ENCODE assay signal across 22 cellular contexts in genomic region chr19:1924320-1924961, GRCh38.
"Had no signal": no experiment of that assay in that cellular context is flagged by ENCODE, and none has a peak within 500 bp of the region (broad histone marks: within the 10 kb centered on the region; RNA-seq: fewer than 3 reads in every experiment).

No MANE protein-coding gene starts in this region.

- H3K4me2 ChIP-seq: smooth muscle cell had no signal

- H3K27ac Mint-ChIP-seq: mesothelial cell of epicardium, natural killer cell, progenitor cell of endocrine pancreas had no signal

- H3K9me3 Mint-ChIP-seq: memory B cell, natural killer cell, neural crest cell had no signal

- DNase-seq: cortex of kidney; effector memory CD4-positive, alpha-beta T cell; gastrocnemius medialis; heart right ventricle; hypothalamus; left lung; lower lobe of right lung; natural killer cell; nucleus accumbens; stimulated activated CD4-positive, alpha-beta T cell treated with anti-CD3 and anti-CD28 coated beads, Interleukin-2, amount 100 ng/mL, for 48 hours; stimulated activated naive CD4-positive, alpha-beta T cell treated with Interleukin-2 at 50 U/mL for 16 hours; trophoblast cell had no signal

- H3K27ac ChIP-seq: epithelial cell of prostate, esophagus muscularis mucosa, gastrocnemius medialis, left lung, lower lobe of right lung, pancreas had no signal

- H3K27me3 ChIP-seq: esophagus muscularis mucosa, gastrocnemius medialis, heart right ventricle, left lung, pancreas had no signal

- ATAC-seq: gastrocnemius medialis, heart right ventricle, left lung, lower lobe of right lung, natural killer cell, pancreas, right cardiac atrium had no signal

- H3K27me3 Mint-ChIP-seq: memory B cell had no signal

- FAIRE-seq: keratinocyte, pancreas had no signal

- H3K4me1 Mint-ChIP-seq: mesothelial cell of epicardium had no signal

- H3K4me3 Mint-ChIP-seq: memory B cell, mesothelial cell of epicardium, natural killer cell, neural crest cell had no signal

- H3K4me1 ChIP-seq: pancreas had no signal

- H3K9me3 ChIP-seq: esophagus muscularis mucosa, gastrocnemius medialis, left lung, lower lobe of right lung, pancreas had no signal

- H3K4me3 ChIP-seq: esophagus muscularis mucosa, gastrocnemius medialis, heart right ventricle, left lung, lower lobe of right lung, pancreas, smooth muscle cell had no signal

- H3K36me3 Mint-ChIP-seq: natural killer cell had no signal
